Comparison of ENCODE assay signal across 8 cellular contexts in genomic region chr3:114418724-114419543, GRCh38.
DNase-seq lines count a peak whose midpoint lies in the region; ATAC-seq, FAIRE-seq and TF ChIP-seq lines count a peak whose summit lies in the region.

No MANE protein-coding gene starts in this region.

- H3K4me1 ChIP-seq in upper lobe of right lung: peaks cover 18% of the 10 kb centered on the region

- no peaks in the 10 kb centered on the region for H3K27me3 ChIP-seq in upper lobe of right lung

- H3K9me3 ChIP-seq in upper lobe of right lung: no peaks in the 10 kb centered on the region

- peak; percentile 73 for FAIRE-seq in RCC 7860 (lab: Jason Lieb, UNC)

- H3K27ac ChIP-seq in upper lobe of right lung: peak overlapping the region; percentile 47

- TF ChIP-seq CTCF in LNCAP (IDR thresholded peaks at IDR 0.05) (peak; percentile 86), upper lobe of right lung (IDR thresholded peaks at IDR 0.05) (peak; percentile 90)

- no peaks in the 10 kb centered on the region for H3K36me3 ChIP-seq in upper lobe of right lung

- intact Hi-C loops in upper lobe of right lung (cut with DNase I): no loop called here

- H3K4me3 ChIP-seq in upper lobe of right lung: peak overlapping the region; percentile 24

- ATAC-seq in upper lobe of right lung: peak; percentile 97

- DNase-seq in A172 (ENCODE audit: low spot score) (peak; percentile 69), GM04503 (ENCODE audit: low read depth) (peak; percentile 86), HCEC 1CT (peak; percentile 92), RCC 7860 (ENCODE audit: low spot score) (peak; percentile 61), dermis blood vessel endothelial cell (peak; percentile 87), medulla oblongata (ENCODE audit: extremely low spot score) (peak; percentile 89), upper lobe of right lung (no peak)
